In the genomic region with DNA sequence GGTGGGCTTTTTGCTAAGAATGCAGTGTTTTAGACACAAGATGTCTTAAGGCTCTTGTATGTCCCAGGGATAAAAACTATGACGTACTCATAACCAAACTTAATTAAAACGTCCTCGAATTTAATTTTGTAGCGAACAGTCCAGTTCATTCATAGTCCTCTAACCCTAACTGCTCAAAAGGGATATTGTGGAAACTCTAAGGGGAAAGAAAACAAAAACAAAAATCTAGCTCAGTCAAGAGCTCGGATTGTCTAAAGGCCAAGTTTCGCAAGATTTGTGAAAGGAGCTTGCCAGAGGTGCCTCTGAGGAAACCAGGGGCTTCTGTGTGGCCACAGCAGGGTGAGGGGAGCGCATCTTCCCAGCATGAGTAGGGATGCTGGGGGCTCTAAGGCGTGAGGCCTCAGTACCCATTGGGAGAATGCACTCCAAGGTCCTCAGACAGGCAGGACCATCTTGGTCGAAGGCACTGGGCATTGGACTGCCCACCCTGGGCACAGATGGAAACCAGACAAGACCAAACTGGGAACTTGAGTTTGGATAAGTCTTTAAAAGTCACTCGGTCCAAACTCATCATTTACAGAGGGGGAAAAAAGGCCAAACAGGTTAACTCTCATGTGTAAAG, we compare ENCODE assay signal across 1 cellular context.
TF ChIP-seq lines count a peak whose summit lies in the region.

No MANE protein-coding gene starts in this region.

TF ChIP-seq in HepG2, 621 proteins besides CTCF, POLR2A, EP300 and RAD21 (continued from another document):
- TF ChIP-seq, protein P1, sequence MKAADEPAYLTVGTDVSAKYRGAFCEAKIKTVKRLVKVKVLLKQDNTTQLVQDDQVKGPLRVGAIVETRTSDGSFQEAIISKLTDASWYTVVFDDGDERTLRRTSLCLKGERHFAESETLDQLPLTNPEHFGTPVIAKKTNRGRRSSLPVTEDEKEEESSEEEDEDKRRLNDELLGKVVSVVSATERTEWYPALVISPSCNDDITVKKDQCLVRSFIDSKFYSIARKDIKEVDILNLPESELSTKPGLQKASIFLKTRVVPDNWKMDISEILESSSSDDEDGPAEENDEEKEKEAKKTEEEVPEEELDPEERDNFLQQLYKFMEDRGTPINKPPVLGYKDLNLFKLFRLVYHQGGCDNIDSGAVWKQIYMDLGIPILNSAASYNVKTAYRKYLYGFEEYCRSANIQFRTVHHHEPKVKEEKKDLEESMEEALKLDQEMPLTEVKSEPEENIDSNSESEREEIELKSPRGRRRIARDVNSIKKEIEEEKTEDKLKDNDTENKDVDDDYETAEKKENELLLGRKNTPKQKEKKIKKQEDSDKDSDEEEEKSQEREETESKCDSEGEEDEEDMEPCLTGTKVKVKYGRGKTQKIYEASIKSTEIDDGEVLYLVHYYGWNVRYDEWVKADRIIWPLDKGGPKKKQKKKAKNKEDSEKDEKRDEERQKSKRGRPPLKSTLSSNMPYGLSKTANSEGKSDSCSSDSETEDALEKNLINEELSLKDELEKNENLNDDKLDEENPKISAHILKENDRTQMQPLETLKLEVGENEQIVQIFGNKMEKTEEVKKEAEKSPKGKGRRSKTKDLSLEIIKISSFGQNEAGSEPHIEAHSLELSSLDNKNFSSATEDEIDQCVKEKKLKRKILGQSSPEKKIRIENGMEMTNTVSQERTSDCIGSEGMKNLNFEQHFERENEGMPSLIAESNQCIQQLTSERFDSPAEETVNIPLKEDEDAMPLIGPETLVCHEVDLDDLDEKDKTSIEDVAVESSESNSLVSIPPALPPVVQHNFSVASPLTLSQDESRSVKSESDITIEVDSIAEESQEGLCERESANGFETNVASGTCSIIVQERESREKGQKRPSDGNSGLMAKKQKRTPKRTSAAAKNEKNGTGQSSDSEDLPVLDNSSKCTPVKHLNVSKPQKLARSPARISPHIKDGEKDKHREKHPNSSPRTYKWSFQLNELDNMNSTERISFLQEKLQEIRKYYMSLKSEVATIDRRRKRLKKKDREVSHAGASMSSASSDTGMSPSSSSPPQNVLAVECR (CRISPR knock-in tag; IDR thresholded peaks at IDR 0.05; ENCODE audit: borderline replicate concordance), result 0 out of 2 replicates have a peak, but pooled peaks have one; percentile 15
- peak; percentile 67; the same call in 1 of the 2 replicates for TF ChIP-seq GATAD2A (CRISPR knock-in tag; IDR thresholded peaks at IDR 0.05)
- no peak for TF ChIP-seq ZNF382 (CRISPR knock-in tag; IDR thresholded peaks at IDR 0.05; ENCODE audit: borderline replicate concordance)
- TF ChIP-seq, protein P2, sequence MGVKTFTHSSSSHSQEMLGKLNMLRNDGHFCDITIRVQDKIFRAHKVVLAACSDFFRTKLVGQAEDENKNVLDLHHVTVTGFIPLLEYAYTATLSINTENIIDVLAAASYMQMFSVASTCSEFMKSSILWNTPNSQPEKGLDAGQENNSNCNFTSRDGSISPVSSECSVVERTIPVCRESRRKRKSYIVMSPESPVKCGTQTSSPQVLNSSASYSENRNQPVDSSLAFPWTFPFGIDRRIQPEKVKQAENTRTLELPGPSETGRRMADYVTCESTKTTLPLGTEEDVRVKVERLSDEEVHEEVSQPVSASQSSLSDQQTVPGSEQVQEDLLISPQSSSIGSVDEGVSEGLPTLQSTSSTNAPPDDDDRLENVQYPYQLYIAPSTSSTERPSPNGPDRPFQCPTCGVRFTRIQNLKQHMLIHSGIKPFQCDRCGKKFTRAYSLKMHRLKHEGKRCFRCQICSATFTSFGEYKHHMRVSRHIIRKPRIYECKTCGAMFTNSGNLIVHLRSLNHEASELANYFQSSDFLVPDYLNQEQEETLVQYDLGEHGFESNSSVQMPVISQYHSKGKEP (CRISPR knock-in tag; IDR thresholded peaks at IDR 0.05), result no peak
- no peak for TF ChIP-seq ZNF7 (CRISPR knock-in tag; IDR thresholded peaks at IDR 0.05)
- TF ChIP-seq HIVEP1 (CRISPR knock-in tag; IDR thresholded peaks at IDR 0.05), result no peak
- TF ChIP-seq, protein P3, sequence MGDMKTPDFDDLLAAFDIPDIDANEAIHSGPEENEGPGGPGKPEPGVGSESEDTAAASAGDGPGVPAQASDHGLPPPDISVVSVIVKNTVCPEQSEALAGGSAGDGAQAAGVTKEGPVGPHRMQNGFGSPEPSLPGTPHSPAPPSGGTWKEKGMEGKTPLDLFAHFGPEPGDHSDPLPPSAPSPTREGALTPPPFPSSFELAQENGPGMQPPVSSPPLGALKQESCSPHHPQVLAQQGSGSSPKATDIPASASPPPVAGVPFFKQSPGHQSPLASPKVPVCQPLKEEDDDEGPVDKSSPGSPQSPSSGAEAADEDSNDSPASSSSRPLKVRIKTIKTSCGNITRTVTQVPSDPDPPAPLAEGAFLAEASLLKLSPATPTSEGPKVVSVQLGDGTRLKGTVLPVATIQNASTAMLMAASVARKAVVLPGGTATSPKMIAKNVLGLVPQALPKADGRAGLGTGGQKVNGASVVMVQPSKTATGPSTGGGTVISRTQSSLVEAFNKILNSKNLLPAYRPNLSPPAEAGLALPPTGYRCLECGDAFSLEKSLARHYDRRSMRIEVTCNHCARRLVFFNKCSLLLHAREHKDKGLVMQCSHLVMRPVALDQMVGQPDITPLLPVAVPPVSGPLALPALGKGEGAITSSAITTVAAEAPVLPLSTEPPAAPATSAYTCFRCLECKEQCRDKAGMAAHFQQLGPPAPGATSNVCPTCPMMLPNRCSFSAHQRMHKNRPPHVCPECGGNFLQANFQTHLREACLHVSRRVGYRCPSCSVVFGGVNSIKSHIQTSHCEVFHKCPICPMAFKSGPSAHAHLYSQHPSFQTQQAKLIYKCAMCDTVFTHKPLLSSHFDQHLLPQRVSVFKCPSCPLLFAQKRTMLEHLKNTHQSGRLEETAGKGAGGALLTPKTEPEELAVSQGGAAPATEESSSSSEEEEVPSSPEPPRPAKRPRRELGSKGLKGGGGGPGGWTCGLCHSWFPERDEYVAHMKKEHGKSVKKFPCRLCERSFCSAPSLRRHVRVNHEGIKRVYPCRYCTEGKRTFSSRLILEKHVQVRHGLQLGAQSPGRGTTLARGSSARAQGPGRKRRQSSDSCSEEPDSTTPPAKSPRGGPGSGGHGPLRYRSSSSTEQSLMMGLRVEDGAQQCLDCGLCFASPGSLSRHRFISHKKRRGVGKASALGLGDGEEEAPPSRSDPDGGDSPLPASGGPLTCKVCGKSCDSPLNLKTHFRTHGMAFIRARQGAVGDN (CRISPR knock-in tag; IDR thresholded peaks at IDR 0.05), result peak; percentile 39
- TF ChIP-seq CEBPG (CRISPR knock-in tag; IDR thresholded peaks at IDR 0.05), result peak; percentile 77
- no peak for TF ChIP-seq TMF1 (CRISPR knock-in tag; IDR thresholded peaks at IDR 0.05; ENCODE audit: low read depth)
- TF ChIP-seq ZKSCAN5 (CRISPR knock-in tag; IDR thresholded peaks at IDR 0.05), result no peak
- no peak for TF ChIP-seq ZNF367 (CRISPR knock-in tag; IDR thresholded peaks at IDR 0.05; ENCODE audit: borderline replicate concordance)
- no peak for TF ChIP-seq CAMTA2 (CRISPR knock-in tag; IDR thresholded peaks at IDR 0.05; ENCODE audit: borderline replicate concordance)
- TF ChIP-seq STAT5B (CRISPR knock-in tag; IDR thresholded peaks at IDR 0.05), result no peak
- TF ChIP-seq, protein P4, sequence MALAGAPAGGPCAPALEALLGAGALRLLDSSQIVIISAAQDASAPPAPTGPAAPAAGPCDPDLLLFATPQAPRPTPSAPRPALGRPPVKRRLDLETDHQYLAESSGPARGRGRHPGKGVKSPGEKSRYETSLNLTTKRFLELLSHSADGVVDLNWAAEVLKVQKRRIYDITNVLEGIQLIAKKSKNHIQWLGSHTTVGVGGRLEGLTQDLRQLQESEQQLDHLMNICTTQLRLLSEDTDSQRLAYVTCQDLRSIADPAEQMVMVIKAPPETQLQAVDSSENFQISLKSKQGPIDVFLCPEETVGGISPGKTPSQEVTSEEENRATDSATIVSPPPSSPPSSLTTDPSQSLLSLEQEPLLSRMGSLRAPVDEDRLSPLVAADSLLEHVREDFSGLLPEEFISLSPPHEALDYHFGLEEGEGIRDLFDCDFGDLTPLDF (CRISPR knock-in tag; IDR thresholded peaks at IDR 0.05), result no peak
- TF ChIP-seq, protein P5, sequence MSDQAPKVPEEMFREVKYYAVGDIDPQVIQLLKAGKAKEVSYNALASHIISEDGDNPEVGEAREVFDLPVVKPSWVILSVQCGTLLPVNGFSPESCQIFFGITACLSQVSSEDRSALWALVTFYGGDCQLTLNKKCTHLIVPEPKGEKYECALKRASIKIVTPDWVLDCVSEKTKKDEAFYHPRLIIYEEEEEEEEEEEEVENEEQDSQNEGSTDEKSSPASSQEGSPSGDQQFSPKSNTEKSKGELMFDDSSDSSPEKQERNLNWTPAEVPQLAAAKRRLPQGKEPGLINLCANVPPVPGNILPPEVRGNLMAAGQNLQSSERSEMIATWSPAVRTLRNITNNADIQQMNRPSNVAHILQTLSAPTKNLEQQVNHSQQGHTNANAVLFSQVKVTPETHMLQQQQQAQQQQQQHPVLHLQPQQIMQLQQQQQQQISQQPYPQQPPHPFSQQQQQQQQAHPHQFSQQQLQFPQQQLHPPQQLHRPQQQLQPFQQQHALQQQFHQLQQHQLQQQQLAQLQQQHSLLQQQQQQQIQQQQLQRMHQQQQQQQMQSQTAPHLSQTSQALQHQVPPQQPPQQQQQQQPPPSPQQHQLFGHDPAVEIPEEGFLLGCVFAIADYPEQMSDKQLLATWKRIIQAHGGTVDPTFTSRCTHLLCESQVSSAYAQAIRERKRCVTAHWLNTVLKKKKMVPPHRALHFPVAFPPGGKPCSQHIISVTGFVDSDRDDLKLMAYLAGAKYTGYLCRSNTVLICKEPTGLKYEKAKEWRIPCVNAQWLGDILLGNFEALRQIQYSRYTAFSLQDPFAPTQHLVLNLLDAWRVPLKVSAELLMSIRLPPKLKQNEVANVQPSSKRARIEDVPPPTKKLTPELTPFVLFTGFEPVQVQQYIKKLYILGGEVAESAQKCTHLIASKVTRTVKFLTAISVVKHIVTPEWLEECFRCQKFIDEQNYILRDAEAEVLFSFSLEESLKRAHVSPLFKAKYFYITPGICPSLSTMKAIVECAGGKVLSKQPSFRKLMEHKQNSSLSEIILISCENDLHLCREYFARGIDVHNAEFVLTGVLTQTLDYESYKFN (CRISPR knock-in tag; conservative IDR thresholded peaks at IDR 0.05), result peak; percentile 38; the same call in 1 of the 2 replicates
- no peak for TF ChIP-seq NR2F6 (IDR thresholded peaks at IDR 0.05)
- no peak for TF ChIP-seq NR2F6 (CRISPR knock-in tag; IDR thresholded peaks at IDR 0.05)
- TF ChIP-seq, protein P6, sequence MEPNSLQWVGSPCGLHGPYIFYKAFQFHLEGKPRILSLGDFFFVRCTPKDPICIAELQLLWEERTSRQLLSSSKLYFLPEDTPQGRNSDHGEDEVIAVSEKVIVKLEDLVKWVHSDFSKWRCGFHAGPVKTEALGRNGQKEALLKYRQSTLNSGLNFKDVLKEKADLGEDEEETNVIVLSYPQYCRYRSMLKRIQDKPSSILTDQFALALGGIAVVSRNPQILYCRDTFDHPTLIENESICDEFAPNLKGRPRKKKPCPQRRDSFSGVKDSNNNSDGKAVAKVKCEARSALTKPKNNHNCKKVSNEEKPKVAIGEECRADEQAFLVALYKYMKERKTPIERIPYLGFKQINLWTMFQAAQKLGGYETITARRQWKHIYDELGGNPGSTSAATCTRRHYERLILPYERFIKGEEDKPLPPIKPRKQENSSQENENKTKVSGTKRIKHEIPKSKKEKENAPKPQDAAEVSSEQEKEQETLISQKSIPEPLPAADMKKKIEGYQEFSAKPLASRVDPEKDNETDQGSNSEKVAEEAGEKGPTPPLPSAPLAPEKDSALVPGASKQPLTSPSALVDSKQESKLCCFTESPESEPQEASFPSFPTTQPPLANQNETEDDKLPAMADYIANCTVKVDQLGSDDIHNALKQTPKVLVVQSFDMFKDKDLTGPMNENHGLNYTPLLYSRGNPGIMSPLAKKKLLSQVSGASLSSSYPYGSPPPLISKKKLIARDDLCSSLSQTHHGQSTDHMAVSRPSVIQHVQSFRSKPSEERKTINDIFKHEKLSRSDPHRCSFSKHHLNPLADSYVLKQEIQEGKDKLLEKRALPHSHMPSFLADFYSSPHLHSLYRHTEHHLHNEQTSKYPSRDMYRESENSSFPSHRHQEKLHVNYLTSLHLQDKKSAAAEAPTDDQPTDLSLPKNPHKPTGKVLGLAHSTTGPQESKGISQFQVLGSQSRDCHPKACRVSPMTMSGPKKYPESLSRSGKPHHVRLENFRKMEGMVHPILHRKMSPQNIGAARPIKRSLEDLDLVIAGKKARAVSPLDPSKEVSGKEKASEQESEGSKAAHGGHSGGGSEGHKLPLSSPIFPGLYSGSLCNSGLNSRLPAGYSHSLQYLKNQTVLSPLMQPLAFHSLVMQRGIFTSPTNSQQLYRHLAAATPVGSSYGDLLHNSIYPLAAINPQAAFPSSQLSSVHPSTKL (CRISPR knock-in tag; IDR thresholded peaks at IDR 0.05), result peak; percentile 32; the same call in 1 of the 2 replicates
- TF ChIP-seq, protein P7, sequence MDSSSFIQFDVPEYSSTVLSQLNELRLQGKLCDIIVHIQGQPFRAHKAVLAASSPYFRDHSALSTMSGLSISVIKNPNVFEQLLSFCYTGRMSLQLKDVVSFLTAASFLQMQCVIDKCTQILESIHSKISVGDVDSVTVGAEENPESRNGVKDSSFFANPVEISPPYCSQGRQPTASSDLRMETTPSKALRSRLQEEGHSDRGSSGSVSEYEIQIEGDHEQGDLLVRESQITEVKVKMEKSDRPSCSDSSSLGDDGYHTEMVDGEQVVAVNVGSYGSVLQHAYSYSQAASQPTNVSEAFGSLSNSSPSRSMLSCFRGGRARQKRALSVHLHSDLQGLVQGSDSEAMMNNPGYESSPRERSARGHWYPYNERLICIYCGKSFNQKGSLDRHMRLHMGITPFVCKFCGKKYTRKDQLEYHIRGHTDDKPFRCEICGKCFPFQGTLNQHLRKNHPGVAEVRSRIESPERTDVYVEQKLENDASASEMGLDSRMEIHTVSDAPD (CRISPR knock-in tag; IDR thresholded peaks at IDR 0.05), result 0 out of 2 replicates have a peak, but pooled peaks have one; percentile 23
- TF ChIP-seq CEBPB (IDR thresholded peaks at IDR 0.05; ENCODE audit: borderline replicate concordance, low read depth, low read length), result peak; percentile 91
- TF ChIP-seq ZNF446 (CRISPR knock-in tag; IDR thresholded peaks at IDR 0.05), result no peak
- TF ChIP-seq ZFP36L1 (CRISPR knock-in tag; IDR thresholded peaks at IDR 0.05), result no peak
- TF ChIP-seq, protein P8, sequence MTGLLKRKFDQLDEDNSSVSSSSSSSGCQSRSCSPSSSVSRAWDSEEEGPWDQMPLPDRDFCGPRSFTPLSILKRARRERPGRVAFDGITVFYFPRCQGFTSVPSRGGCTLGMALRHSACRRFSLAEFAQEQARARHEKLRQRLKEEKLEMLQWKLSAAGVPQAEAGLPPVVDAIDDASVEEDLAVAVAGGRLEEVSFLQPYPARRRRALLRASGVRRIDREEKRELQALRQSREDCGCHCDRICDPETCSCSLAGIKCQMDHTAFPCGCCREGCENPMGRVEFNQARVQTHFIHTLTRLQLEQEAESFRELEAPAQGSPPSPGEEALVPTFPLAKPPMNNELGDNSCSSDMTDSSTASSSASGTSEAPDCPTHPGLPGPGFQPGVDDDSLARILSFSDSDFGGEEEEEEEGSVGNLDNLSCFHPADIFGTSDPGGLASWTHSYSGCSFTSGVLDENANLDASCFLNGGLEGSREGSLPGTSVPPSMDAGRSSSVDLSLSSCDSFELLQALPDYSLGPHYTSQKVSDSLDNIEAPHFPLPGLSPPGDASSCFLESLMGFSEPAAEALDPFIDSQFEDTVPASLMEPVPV (CRISPR knock-in tag; IDR thresholded peaks at IDR 0.05), result no peak
- TF ChIP-seq IKZF1 (IDR thresholded peaks at IDR 0.05), result no peak
